In the genomic region with DNA sequence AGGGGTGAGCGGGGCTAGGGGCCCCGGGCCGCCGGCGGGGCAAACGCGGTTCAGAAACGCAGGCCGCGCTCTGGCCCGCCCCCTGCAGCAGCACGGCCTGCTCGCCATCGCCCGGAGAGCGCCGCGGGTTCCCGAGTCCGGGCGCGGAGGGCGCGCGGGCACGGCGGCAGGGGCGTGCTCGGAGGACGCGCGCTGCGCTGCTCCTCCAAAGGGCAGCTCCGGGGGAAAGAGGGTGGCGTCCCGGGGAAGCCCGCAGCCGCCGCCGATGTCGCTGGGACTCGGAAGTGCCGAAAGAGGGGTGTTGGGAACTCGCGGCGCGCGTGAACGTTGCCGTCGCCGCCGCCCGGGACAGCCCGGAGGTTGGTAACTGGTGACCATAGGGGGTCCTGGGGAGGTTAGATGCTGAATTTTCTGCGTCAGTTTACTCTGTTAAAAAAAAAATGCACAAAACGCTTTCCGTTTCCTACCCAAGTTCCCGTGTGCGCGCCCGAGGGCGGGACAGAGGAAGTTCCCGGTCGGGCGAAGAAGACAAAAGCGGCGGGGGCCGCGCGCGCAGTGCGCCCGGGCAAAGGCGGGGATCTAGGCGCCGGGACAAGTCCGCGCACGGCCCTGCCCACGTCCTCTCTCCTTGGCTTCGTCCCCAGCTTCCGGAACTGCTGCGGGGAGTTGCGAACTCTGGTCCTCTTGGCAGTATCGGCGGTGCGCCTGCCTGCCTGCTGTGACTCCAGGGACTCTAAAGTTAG, we compare ENCODE assay signal across 8 cellular contexts. TPM values are rescaled to one million over a fixed set of nuclear protein-coding genes. Genes with fewer than 3 reads are reported as not detected.
DNase-seq lines count a peak whose midpoint lies in the region; ATAC-seq, FAIRE-seq and TF ChIP-seq lines count a peak whose summit lies in the region.

A gene (plus strand): TSS at position 157 of the 743 bp plus-strand sequence. CDS start 20,074 bp downstream, outside the sequence.

- FAIRE-seq in HTR-8/SVneo (lab: Jason Lieb, UNC): peak; percentile 31

- intact Hi-C loops in PC-3 (cut with micrococcal nuclease): loop anchor here (2.0 kb wide), 1 partner anchor 78 kb away; no protein-coding TSS in a partner anchor

- no peaks in the 10 kb centered on the region for H3K9me2 ChIP-seq in PC-3 (replicated peaks; ENCODE audit: low read length)

- no peaks in the 10 kb centered on the region for H3K36me3 ChIP-seq in PC-3 (ENCODE audit: low read depth, low read length)
- H3K36me3 ChIP-seq in subcutaneous abdominal adipose tissue (ENCODE audit: control insufficient read depth in 5 of 5, insufficient read depth in 5 of 5, low read length in 5 of 5): no peaks in the 10 kb centered on the region

- ATAC-seq in GM21390 (IDR thresholded peaks at IDR 0.05; ENCODE audit: unreplicated experiment) (peak; percentile 52), PC-3 (peak; percentile 78)

- no peaks in the 10 kb centered on the region for H3F3A ChIP-seq in PC-3 (ENCODE audit: low read length, unreplicated experiment)

- POLR2A ChIA-PET in PC-3 (lab: Charles Lee; ENCODE audit: unreplicated experiment): no interaction called here

- H3K9ac ChIP-seq in PC-3 (ENCODE audit: low read length) (peak within 1 kb of the TSS; percentile 83), subcutaneous abdominal adipose tissue (ENCODE audit: low read length in 5 of 5) (peak within 1 kb of the TSS in 4 of 5 donors; percentile 48 to 83 (median 70))

- H3K27me3 ChIP-seq in PC-3 (ENCODE audit: low read length) (no peaks in the 10 kb centered on the region), subcutaneous abdominal adipose tissue (ENCODE audit: control insufficient read depth in 5 of 5, insufficient read depth in 4 of 5, low read length in 5 of 5) (no peaks in the 10 kb centered on the region)

- BruUV-seq in PC-3 (replicated peaks; lab: Mats Ljungman, UMichigan): no TSS peak

- H3K4me1 Mint-ChIP-seq in nephron: peaks cover 22% of the 10 kb centered on the region

- peak within 1 kb of the TSS; percentile 93 for H3K4me3 ChIP-seq in PC-3 (ENCODE audit: low read length)
- H3K4me3 ChIP-seq in subcutaneous abdominal adipose tissue (ENCODE audit: low read depth in 1 of 5, low read length in 5 of 5): peak within 1 kb of the TSS; percentile 81 to 90 (median 87)

- H2AFZ ChIP-seq in PC-3 (ENCODE audit: low read length): peak within 1 kb of the TSS; percentile 99

- H3K36me3 Mint-ChIP-seq in nephron (ENCODE audit: low read depth): no peaks in the 10 kb centered on the region

- peak within 1 kb of the TSS; percentile 90 to 95 (median 91) for H3K4me3 Mint-ChIP-seq in nephron

- H3K4me1 ChIP-seq in PC-3 (ENCODE audit: insufficient read depth, low read length): peaks cover 40% of the 10 kb centered on the region
- H3K4me1 ChIP-seq in subcutaneous abdominal adipose tissue (ENCODE audit: control insufficient read depth in 5 of 5, insufficient read depth in 5 of 5, low read length in 5 of 5): peaks cover 0 to 20% (median 17%) of the 10 kb centered on the region in 5 donors

- CTCF ChIA-PET in PC-3 (lab: Charles Lee): no interaction called here

- H3K27me3 Mint-ChIP-seq in nephron (ENCODE audit: low read depth): no peaks in the 10 kb centered on the region

- H3K4me2 ChIP-seq in PC-3 (ENCODE audit: low read length): peak within 1 kb of the TSS; percentile 91

- H3K9me3 ChIP-seq in PC-3 (ENCODE audit: low read length) (no peaks in the 10 kb centered on the region), subcutaneous abdominal adipose tissue (ENCODE audit: control insufficient read depth in 5 of 5, low read length in 5 of 5) (peaks cover 0 to 6% (median 0%) of the 10 kb centered on the region in 5 donors)

- peak within 1 kb of the TSS; percentile 96 to 98 (median 97) for H3K27ac Mint-ChIP-seq in nephron

- no peaks in the 10 kb centered on the region for H3K79me2 ChIP-seq in PC-3 (ENCODE audit: low read length)

- peaks cover 11% of the 10 kb centered on the region for H3K9me3 Mint-ChIP-seq in nephron

- DNase-seq in DMS114 treated with DMSO at 0.1 percent for 48 hours (lab: John Stamatoyannopoulos, UW; ENCODE audit: unreplicated experiment): peak; percentile 45
- peak; percentile 69 for DNase-seq in HTR-8/SVneo (ENCODE audit: insufficient read length, low spot score)
- DNase-seq in PC-3: peak; percentile 86
- peak; percentile 56 for DNase-seq in activated effector memory CD4-positive, alpha-beta T cell treated with Interleukin-2 at 50 U/mL for 16 hours
- DNase-seq in fibroblast of the conjunctiva (ENCODE audit: low read depth): peak; percentile 44

- H3K27ac ChIP-seq in PC-3 (ENCODE audit: low read length): peak within 1 kb of the TSS; percentile 79
- peak within 1 kb of the TSS; percentile 87 for H3K27ac ChIP-seq in subcutaneous abdominal adipose tissue (ENCODE audit: low read depth, low read length)

- TF ChIP-seq CTCF in PC-3 (conservative IDR thresholded peaks at IDR 0.05; ENCODE audit: low read depth, low read length) (peak; percentile 32; the same call in 1 of the 2 replicates), nephron (IDR thresholded peaks at IDR 0.05; ENCODE audit: unreplicated experiment in 3 of 3) (peak in 1 of 3 experiments; percentile 10)

- no peaks in the 10 kb centered on the region for H4K20me1 ChIP-seq in PC-3 (ENCODE audit: low read length)

RNA-seq across cellular contexts. Expression of the gene that starts here (rescaled TPM):
- 2.4 and 3.4 TPM in 2 replicates for total RNA-seq in PC-3 (2014; rRNA removed)

Comparison
In these comparisons a context has a peak if more than half of its experiments do, and no peak if none do; other contexts are left out.
1. Peak in every context shown above with its lines: DNase-seq, ATAC-seq, H3K4me3 ChIP-seq and H3K27ac ChIP-seq.